In genomic region chr19:40689339-40690049, GRCh38 we compare ENCODE assay signal across 8 cellular contexts.
DNase-seq lines count a peak whose midpoint lies in the region; ATAC-seq and TF ChIP-seq lines count a peak whose summit lies in the region.

No MANE protein-coding gene starts in this region.

- peaks cover 22% of the 10 kb centered on the region for H3K36me3 ChIP-seq in HAP-1 (replicated peaks)

- H3K9me3 ChIP-seq in HAP-1: no peaks in the 10 kb centered on the region

- H3K4me3 ChIP-seq in HAP-1 (peak overlapping the region; percentile 49), fibroblast of pulmonary artery (replicated peaks; ENCODE audit: low read depth, low read length) (peak overlapping the region; percentile 88)

- DNase-seq in HAP-1 (ENCODE audit: low spot score in 2 of 2) (peak in 1 of 2 experiments; percentile 68), RKO (ENCODE audit: low spot score) (peak; percentile 22), fibroblast of pulmonary artery (ENCODE audit: low read depth) (no peak), retina (peak; percentile 47), NCI-H2029 (lab: John Stamatoyannopoulos, UW) (no peak), COLO829 (ENCODE audit: low spot score) (no peak)
- no peak for DNase-seq in activated CD4-positive, alpha-beta T cell treated with anti-CD3 and anti-CD28 coated beads for 1 hour

- ATAC-seq in HG03378 (IDR thresholded peaks at IDR 0.05; ENCODE audit: unreplicated experiment): no peak

- no peak for TF ChIP-seq CTCF in fibroblast of pulmonary artery (IDR thresholded peaks at IDR 0.05; ENCODE audit: low read length, missing control alignments)

- H3K4me1 ChIP-seq in HAP-1: peaks cover 14% of the 10 kb centered on the region

- H3K27me3 ChIP-seq in HAP-1 (ENCODE audit: low read depth): no peaks in the 10 kb centered on the region

- in situ Hi-C loops in HAP-1 (cut with MboI; ENCODE audit: low sequenced_read_pairs): no loop called here

Comparison
In these comparisons a context has a peak if more than half of its experiments do, and no peak if none do; other contexts are left out.
1. DNase-seq: peak in RKO (single experiment) and retina (single experiment); none in fibroblast of pulmonary artery (single experiment), NCI-H2029 (single experiment), COLO829 (single experiment) and activated CD4-positive, alpha-beta T cell treated with anti-CD3 and anti-CD28 coated beads for 1 hour (single experiment).